Comparison of ENCODE assay signal across 9 cellular contexts in the genomic region with DNA sequence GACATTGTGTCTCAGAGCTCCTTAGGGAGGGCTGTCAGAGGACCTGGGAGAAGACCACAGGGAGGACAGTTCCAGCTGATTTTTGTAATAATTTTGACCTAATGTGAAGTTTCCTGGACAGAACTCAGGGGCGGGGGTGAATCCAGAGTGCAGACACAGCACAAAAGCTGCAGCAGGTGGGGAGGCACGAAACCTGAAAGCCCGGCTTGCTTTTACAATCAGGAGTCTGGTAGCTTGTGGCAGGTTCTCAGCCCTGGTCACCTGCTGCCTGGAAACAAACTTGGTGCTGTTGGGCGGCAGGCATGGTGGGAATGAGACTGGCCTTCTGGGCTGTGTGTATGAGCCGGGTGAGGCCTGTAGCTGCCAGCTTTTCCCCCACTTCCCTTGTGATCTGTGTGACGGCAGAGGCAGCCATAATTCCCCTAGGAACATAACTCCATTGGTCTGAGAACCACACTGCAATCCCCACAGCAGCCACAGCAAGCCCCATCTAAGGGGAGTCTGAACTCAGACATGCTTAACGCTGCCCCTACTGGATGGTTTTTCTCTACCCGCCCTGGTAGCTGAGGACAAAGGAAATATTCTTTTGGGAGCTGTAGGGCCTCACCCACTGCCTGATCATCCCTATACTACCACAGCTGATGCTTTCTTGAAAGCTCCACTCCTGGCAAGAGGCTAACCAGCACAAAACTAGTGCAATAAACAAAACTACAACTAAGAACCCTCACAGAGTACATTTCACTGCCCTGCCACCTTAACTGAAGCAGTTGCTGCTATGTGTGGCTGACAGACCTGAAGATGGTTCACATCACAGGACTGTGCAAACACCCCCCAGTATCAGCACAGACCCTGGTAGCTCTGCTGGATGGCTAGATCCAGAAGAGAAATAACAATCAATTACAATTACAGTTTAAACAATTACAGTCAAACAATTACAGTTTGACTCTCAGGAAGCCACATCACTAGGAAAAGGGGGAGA.
DNase-seq lines count a peak whose midpoint lies in the region; ATAC-seq and TF ChIP-seq lines count a peak whose summit lies in the region.
"Had no signal": no experiment of that assay in that cellular context is flagged by ENCODE, and none has a peak within 500 bp of the region (broad histone marks: within the 10 kb centered on the region; RNA-seq: fewer than 3 reads in every experiment).

No MANE protein-coding gene starts in this region.

- H3K4me1 Mint-ChIP-seq in activated T-cell treated with anti-CD3 and anti-CD28 coated beads, Interleukin-2, amount 50 U/mL, for 72 hours (ENCODE audit: low read depth), result no peaks in the 10 kb centered on the region
- no peaks in the 10 kb centered on the region for H3K4me1 Mint-ChIP-seq in CD4-positive, alpha-beta memory T cell
- H3K4me1 Mint-ChIP-seq: activated naive CD4-positive, alpha-beta T cell treated with anti-CD3 and anti-CD28 coated beads, Interleukin-2, amount 50 U/mL, for 24 hours had no signal

- DNase-seq in activated T-cell treated with anti-CD3 and anti-CD28 coated beads, Interleukin-2, amount 50 U/mL, for 72 hours, result peak; percentile 2 to 5
- no peak for DNase-seq in activated T-cell treated with anti-CD3 and anti-CD28 coated beads, Interleukin-2, amount 50 U/mL, for 1 hour
- DNase-seq in NCI-H146 treated with DMSO at 0.1 percent for 48 hours (lab: John Stamatoyannopoulos, UW; ENCODE audit: unreplicated experiment) (peak; percentile 82), choroid plexus epithelial cell (ENCODE audit: low read depth) (peak; percentile 46), prostate gland (ENCODE audit: low spot score) (no peak)
- DNase-seq in stimulated activated CD4-positive, alpha-beta T cell treated with anti-CD3 and anti-CD28 coated beads, Interleukin-4, amount 100 ng/mL, for 24 hours, result peak; percentile 31
- no peak for DNase-seq in CD4-positive, alpha-beta memory T cell

- H3K4me3 ChIP-seq in choroid plexus epithelial cell (ENCODE audit: low read depth, low read length) (no peak overlapping the region), prostate gland (no peak overlapping the region)
- no peak overlapping the region for H3K4me3 ChIP-seq in CD4-positive, alpha-beta memory T cell (ENCODE audit: low read length in 2 of 2)

- no peak overlapping the region for H3K4me3 Mint-ChIP-seq in activated T-cell treated with anti-CD3 and anti-CD28 coated beads, Interleukin-2, amount 50 U/mL, for 72 hours
- no peak overlapping the region for H3K4me3 Mint-ChIP-seq in CD4-positive, alpha-beta memory T cell
- H3K4me3 Mint-ChIP-seq: activated naive CD4-positive, alpha-beta T cell treated with anti-CD3 and anti-CD28 coated beads, Interleukin-2, amount 50 U/mL, for 24 hours had no signal

- TF ChIP-seq CTCF in choroid plexus epithelial cell (conservative IDR thresholded peaks at IDR 0.05; ENCODE audit: low read depth, low read length) (peak; percentile 51), prostate gland (IDR thresholded peaks at IDR 0.05) (no peak)

- H3K36me3 Mint-ChIP-seq in activated T-cell treated with anti-CD3 and anti-CD28 coated beads, Interleukin-2, amount 50 U/mL, for 72 hours (ENCODE audit: insufficient read depth in 2 of 2), result no peaks in the 10 kb centered on the region
- H3K36me3 Mint-ChIP-seq in CD4-positive, alpha-beta memory T cell, result no peaks in the 10 kb centered on the region
- H3K36me3 Mint-ChIP-seq: activated naive CD4-positive, alpha-beta T cell treated with anti-CD3 and anti-CD28 coated beads, Interleukin-2, amount 50 U/mL, for 24 hours had no signal

- H3K36me3 ChIP-seq in prostate gland, result no peaks in the 10 kb centered on the region
- H3K36me3 ChIP-seq in CD4-positive, alpha-beta memory T cell (ENCODE audit: insufficient read depth, low read length), result no peaks in the 10 kb centered on the region

- POLR2A ChIA-PET in CD4-positive, alpha-beta memory T cell (lab: Charles Lee; ENCODE audit: partially characterized antibody), result no interaction called here

- H3K9me3 ChIP-seq in prostate gland, result no peaks in the 10 kb centered on the region
- no peaks in the 10 kb centered on the region for H3K9me3 ChIP-seq in CD4-positive, alpha-beta memory T cell (ENCODE audit: control insufficient read depth in 1 of 2, low read length in 2 of 2)

- CTCF ChIA-PET in CD4-positive, alpha-beta memory T cell (lab: Charles Lee; ENCODE audit: partially characterized antibody), result no interaction called here

- H3K4me1 ChIP-seq in prostate gland (replicated peaks), result no peaks in the 10 kb centered on the region
- no peaks in the 10 kb centered on the region for H3K4me1 ChIP-seq in CD4-positive, alpha-beta memory T cell (ENCODE audit: insufficient read depth, low read length)

- H3K27ac Mint-ChIP-seq in activated T-cell treated with anti-CD3 and anti-CD28 coated beads, Interleukin-2, amount 50 U/mL, for 72 hours, result no peak overlapping the region
- H3K27ac Mint-ChIP-seq in CD4-positive, alpha-beta memory T cell, result no peak overlapping the region
- H3K27ac Mint-ChIP-seq: activated naive CD4-positive, alpha-beta T cell treated with anti-CD3 and anti-CD28 coated beads, Interleukin-2, amount 50 U/mL, for 24 hours had no signal

- TF ChIP-seq POLR2A in prostate gland (IDR thresholded peaks at IDR 0.05), result no peak

- H3K27me3 ChIP-seq in prostate gland (replicated peaks; ENCODE audit: insufficient read depth), result no peaks in the 10 kb centered on the region
- no peaks in the 10 kb centered on the region for H3K27me3 ChIP-seq in CD4-positive, alpha-beta memory T cell (ENCODE audit: insufficient read depth, low read length)

- peak in 1 of 2 donors; percentile 19 for ATAC-seq in activated T-cell treated with anti-CD3 and anti-CD28 coated beads, Interleukin-2, amount 50 U/mL, for 72 hours (replicated peaks in 1 of 2)
- peak; percentile 85 for ATAC-seq in HG02763 (IDR thresholded peaks at IDR 0.05; ENCODE audit: unreplicated experiment)

- 93% methylated on average over 8 of the region's 8 CpGs for WGBS in prostate gland

- intact Hi-C loops in prostate gland (cut with DNase I), result no loop called here
- intact Hi-C loops in CD4-positive, alpha-beta memory T cell (cut with micrococcal nuclease), result no loop called here

- peaks cover 0 to 3% of the 10 kb centered on the region in 2 donors for H3K9me3 Mint-ChIP-seq in activated T-cell treated with anti-CD3 and anti-CD28 coated beads, Interleukin-2, amount 50 U/mL, for 72 hours
- H3K9me3 Mint-ChIP-seq in CD4-positive, alpha-beta memory T cell, result peaks cover 0 to 2% (median 0%) of the 10 kb centered on the region in 8 donors
- H3K9me3 Mint-ChIP-seq: activated naive CD4-positive, alpha-beta T cell treated with anti-CD3 and anti-CD28 coated beads, Interleukin-2, amount 50 U/mL, for 24 hours had no signal

- H3K27ac ChIP-seq in prostate gland, result no peak overlapping the region
- no peak overlapping the region for H3K27ac ChIP-seq in CD4-positive, alpha-beta memory T cell (ENCODE audit: low read depth, low read length)

- peaks cover 6% of the 10 kb centered on the region for H3K27me3 Mint-ChIP-seq in activated T-cell treated with anti-CD3 and anti-CD28 coated beads, Interleukin-2, amount 50 U/mL, for 72 hours (ENCODE audit: low read depth)
- no peaks in the 10 kb centered on the region for H3K27me3 Mint-ChIP-seq in CD4-positive, alpha-beta memory T cell

Comparison
In these comparisons a context has a peak if more than half of its experiments do, and no peak if none do; other contexts are left out.
1. DNase-seq: peak in activated T-cell treated with anti-CD3 and anti-CD28 coated beads, Interleukin-2, amount 50 U/mL, for 72 hours (2 of 2), NCI-H146 treated with DMSO at 0.1 percent for 48 hours (single experiment), choroid plexus epithelial cell (single experiment) and stimulated activated CD4-positive, alpha-beta T cell treated with anti-CD3 and anti-CD28 coated beads, Interleukin-4, amount 100 ng/mL, for 24 hours (single experiment); none in activated T-cell treated with anti-CD3 and anti-CD28 coated beads, Interleukin-2, amount 50 U/mL, for 1 hour (single experiment), prostate gland (single experiment) and CD4-positive, alpha-beta memory T cell (0 of 5).